ENCODE assay signal across 1 cellular context in genomic region chr3:149528344-149528657, GRCh38.
TF ChIP-seq lines count a peak whose summit lies in the region.

No MANE protein-coding gene starts in this region.

TF ChIP-seq in GM23338, 12 proteins besides CTCF, POLR2A, EP300 and RAD21:
- TF ChIP-seq, protein P1, sequence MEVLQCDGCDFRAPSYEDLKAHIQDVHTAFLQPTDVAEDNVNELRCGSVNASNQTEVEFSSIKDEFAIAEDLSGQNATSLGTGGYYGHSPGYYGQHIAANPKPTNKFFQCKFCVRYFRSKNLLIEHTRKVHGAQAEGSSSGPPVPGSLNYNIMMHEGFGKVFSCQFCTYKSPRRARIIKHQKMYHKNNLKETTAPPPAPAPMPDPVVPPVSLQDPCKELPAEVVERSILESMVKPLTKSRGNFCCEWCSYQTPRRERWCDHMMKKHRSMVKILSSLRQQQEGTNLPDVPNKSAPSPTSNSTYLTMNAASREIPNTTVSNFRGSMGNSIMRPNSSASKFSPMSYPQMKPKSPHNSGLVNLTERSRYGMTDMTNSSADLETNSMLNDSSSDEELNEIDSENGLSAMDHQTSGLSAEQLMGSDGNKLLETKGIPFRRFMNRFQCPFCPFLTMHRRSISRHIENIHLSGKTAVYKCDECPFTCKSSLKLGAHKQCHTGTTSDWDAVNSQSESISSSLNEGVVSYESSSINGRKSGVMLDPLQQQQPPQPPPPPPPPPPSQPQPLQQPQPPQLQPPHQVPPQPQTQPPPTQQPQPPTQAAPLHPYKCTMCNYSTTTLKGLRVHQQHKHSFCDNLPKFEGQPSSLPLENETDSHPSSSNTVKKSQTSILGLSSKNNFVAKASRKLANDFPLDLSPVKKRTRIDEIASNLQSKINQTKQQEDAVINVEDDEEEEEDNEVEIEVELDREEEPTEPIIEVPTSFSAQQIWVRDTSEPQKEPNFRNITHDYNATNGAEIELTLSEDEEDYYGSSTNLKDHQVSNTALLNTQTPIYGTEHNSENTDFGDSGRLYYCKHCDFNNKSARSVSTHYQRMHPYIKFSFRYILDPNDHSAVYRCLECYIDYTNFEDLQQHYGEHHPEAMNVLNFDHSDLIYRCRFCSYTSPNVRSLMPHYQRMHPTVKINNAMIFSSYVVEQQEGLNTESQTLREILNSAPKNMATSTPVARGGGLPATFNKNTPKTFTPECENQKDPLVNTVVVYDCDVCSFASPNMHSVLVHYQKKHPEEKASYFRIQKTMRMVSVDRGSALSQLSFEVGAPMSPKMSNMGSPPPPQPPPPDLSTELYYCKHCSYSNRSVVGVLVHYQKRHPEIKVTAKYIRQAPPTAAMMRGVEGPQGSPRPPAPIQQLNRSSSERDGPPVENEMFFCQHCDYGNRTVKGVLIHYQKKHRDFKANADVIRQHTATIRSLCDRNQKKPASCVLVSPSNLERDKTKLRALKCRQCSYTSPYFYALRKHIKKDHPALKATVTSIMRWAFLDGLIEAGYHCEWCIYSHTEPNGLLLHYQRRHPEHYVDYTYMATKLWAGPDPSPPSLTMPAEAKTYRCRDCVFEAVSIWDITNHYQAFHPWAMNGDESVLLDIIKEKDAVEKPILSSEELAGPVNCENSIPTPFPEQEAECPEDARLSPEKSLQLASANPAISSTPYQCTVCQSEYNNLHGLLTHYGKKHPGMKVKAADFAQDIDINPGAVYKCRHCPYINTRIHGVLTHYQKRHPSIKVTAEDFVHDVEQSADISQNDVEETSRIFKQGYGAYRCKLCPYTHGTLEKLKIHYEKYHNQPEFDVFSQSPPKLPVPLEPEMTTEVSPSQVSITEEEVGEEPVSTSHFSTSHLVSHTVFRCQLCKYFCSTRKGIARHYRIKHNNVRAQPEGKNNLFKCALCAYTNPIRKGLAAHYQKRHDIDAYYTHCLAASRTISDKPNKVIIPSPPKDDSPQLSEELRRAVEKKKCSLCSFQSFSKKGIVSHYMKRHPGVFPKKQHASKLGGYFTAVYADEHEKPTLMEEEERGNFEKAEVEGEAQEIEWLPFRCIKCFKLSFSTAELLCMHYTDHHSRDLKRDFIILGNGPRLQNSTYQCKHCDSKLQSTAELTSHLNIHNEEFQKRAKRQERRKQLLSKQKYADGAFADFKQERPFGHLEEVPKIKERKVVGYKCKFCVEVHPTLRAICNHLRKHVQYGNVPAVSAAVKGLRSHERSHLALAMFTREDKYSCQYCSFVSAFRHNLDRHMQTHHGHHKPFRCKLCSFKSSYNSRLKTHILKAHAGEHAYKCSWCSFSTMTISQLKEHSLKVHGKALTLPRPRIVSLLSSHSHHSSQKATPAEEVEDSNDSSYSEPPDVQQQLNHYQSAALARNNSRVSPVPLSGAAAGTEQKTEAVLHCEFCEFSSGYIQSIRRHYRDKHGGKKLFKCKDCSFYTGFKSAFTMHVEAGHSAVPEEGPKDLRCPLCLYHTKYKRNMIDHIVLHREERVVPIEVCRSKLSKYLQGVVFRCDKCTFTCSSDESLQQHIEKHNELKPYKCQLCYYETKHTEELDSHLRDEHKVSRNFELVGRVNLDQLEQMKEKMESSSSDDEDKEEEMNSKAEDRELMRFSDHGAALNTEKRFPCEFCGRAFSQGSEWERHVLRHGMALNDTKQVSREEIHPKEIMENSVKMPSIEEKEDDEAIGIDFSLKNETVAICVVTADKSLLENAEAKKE (CRISPR knock-in tag; IDR thresholded peaks at IDR 0.05) = no peak
- TF ChIP-seq ETS1 (IDR thresholded peaks at IDR 0.05) (no peak), JUNB (IDR thresholded peaks at IDR 0.05; ENCODE audit: unreplicated experiment) (no peak), EZH2 (IDR thresholded peaks at IDR 0.05; ENCODE audit: low read depth, unreplicated experiment) (no peak), NANOG (IDR thresholded peaks at IDR 0.05; ENCODE audit: borderline replicate concordance) (no peak), STAT1 (IDR thresholded peaks at IDR 0.05; ENCODE audit: unreplicated experiment) (no peak), ZNF331 (CRISPR knock-in tag; IDR thresholded peaks at IDR 0.05; ENCODE audit: low read depth) (no peak), CREB1 (CRISPR knock-in tag; IDR thresholded peaks at IDR 0.05; ENCODE audit: low read depth) (no peak), EZH2phosphoT487 (IDR thresholded peaks at IDR 0.05; ENCODE audit: unreplicated experiment) (no peak), POLR2AphosphoS5 (IDR thresholded peaks at IDR 0.05; ENCODE audit: low read depth) (no peak), ZNF114 (CRISPR knock-in tag; IDR thresholded peaks at IDR 0.05) (no peak)
- TF ChIP-seq, protein P2, sequence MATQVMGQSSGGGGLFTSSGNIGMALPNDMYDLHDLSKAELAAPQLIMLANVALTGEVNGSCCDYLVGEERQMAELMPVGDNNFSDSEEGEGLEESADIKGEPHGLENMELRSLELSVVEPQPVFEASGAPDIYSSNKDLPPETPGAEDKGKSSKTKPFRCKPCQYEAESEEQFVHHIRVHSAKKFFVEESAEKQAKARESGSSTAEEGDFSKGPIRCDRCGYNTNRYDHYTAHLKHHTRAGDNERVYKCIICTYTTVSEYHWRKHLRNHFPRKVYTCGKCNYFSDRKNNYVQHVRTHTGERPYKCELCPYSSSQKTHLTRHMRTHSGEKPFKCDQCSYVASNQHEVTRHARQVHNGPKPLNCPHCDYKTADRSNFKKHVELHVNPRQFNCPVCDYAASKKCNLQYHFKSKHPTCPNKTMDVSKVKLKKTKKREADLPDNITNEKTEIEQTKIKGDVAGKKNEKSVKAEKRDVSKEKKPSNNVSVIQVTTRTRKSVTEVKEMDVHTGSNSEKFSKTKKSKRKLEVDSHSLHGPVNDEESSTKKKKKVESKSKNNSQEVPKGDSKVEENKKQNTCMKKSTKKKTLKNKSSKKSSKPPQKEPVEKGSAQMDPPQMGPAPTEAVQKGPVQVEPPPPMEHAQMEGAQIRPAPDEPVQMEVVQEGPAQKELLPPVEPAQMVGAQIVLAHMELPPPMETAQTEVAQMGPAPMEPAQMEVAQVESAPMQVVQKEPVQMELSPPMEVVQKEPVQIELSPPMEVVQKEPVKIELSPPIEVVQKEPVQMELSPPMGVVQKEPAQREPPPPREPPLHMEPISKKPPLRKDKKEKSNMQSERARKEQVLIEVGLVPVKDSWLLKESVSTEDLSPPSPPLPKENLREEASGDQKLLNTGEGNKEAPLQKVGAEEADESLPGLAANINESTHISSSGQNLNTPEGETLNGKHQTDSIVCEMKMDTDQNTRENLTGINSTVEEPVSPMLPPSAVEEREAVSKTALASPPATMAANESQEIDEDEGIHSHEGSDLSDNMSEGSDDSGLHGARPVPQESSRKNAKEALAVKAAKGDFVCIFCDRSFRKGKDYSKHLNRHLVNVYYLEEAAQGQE (IDR thresholded peaks at IDR 0.05; ENCODE audit: unreplicated experiment) = no peak
